ENCODE assay signal across 8 cellular contexts in the genomic region with DNA sequence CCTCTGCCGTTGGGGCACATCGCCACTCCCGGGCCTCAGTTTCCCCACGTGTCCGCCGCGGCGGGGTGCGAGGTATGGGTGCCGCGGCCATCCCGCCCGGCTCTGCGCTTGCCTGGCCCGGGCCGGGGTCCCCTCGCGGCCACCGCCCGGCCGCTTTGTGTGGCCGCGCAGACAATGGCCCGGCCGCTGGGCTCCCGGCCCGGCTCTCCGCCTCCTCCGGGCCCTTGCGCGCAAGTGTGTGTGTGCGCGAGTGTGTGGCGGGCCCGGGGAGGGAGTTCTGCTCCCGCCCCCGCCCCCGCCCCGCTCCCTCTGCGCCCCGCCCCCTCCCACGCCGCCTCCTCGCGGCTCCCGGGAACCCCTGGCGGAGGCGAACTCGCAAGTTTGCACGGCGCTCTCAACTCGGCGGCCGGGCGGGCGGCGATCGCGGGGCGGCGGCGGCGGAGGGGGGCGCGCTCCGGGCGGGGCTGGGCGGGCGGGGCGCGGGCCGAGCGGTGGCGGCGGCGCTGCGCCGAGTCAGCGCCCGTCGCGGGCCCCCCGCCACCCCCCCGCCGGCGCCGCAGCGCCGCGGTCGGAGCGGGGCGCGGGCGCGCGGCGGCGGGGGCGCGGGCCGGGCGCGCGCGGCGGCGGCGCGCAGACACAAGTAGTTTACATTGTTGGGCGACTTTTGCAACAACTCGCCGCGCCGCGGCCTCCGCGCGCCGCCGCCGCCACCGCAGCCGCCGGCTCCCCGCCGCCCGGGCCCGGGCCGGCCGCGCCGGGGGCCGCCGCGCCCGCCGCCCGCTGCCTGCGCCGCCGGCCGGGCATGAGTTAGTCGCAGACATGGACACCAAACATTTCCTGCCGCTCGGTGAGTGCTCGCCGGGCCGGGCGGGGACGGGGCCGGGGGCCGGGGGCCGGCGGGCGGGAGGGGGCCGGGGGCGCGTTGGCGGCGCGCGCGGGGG. TPM values are rescaled to one million over a fixed set of nuclear protein-coding genes. Genes with fewer than 3 reads are reported as not detected.
DNase-seq lines count a peak whose midpoint lies in the region; ATAC-seq and TF ChIP-seq lines count a peak whose summit lies in the region.

A gene (plus strand): TSS at position 643 of the 941 bp plus-strand sequence. CDS start 177 bp downstream, at position 820.

- H3K4me1 ChIP-seq in CD8-positive, alpha-beta T cell (ENCODE audit: insufficient read depth, low read length), result peaks cover 16% of the 10 kb centered on the region
- H3K4me1 ChIP-seq in subcutaneous abdominal adipose tissue (ENCODE audit: control insufficient read depth in 5 of 5, insufficient read depth in 5 of 5, low read length in 5 of 5), result peaks cover 15 to 75% (median 70%) of the 10 kb centered on the region in 5 donors

- no peaks in the 10 kb centered on the region for H3K27me3 Mint-ChIP-seq in CD8-positive, alpha-beta T cell (ENCODE audit: low read depth)
- peaks cover 7% of the 10 kb centered on the region for H3K27me3 Mint-ChIP-seq in nephron progenitor cell (ENCODE audit: low read depth, poor library complexity)

- H3K4me1 Mint-ChIP-seq in CD8-positive, alpha-beta T cell (ENCODE audit: low read depth), result peaks cover 2% of the 10 kb centered on the region
- peaks cover 76% of the 10 kb centered on the region for H3K4me1 Mint-ChIP-seq in nephron progenitor cell

- no peaks in the 10 kb centered on the region for H3K36me3 ChIP-seq in CD8-positive, alpha-beta T cell (ENCODE audit: insufficient read depth, low read length)
- no peaks in the 10 kb centered on the region for H3K36me3 ChIP-seq in subcutaneous abdominal adipose tissue (ENCODE audit: control insufficient read depth in 5 of 5, insufficient read depth in 5 of 5, low read length in 5 of 5)

- peak within 1 kb of the TSS; percentile 93 for H3K4me3 ChIP-seq in CD8-positive, alpha-beta T cell (ENCODE audit: low read depth, low read length)
- peak within 1 kb of the TSS; percentile 78 to 79 for H3K4me3 ChIP-seq in foreskin fibroblast (ENCODE audit: low read depth in 1 of 2, low read length in 2 of 2)
- H3K4me3 ChIP-seq in subcutaneous abdominal adipose tissue (ENCODE audit: low read depth in 1 of 5, low read length in 5 of 5), result peak within 1 kb of the TSS; percentile 72 to 84 (median 78)

- H3K27ac ChIP-seq in CD8-positive, alpha-beta T cell (ENCODE audit: low read depth, low read length), result peak within 1 kb of the TSS; percentile 33
- H3K27ac ChIP-seq in subcutaneous abdominal adipose tissue (ENCODE audit: low read depth, low read length), result peak within 1 kb of the TSS; percentile 94

- peak; percentile 37 to 79 (median 62) for DNase-seq in CD8-positive, alpha-beta T cell
- peak; percentile 88 for DNase-seq in RKO (ENCODE audit: low spot score)
- peak; percentile 65 for DNase-seq in activated naive CD4-positive, alpha-beta T cell treated with Interleukin-2 at 50 U/mL for 16 hours
- DNase-seq in foreskin fibroblast, result peak; percentile 81 to 93
- DNase-seq in nephron progenitor cell, result peak; percentile 87

- ATAC-seq in CD8-positive, alpha-beta T cell, result peak; percentile 69
- ATAC-seq in HG03521 (IDR thresholded peaks at IDR 0.05; ENCODE audit: unreplicated experiment), result peak; percentile 29
- ATAC-seq in HG02973 (IDR thresholded peaks at IDR 0.05; ENCODE audit: unreplicated experiment), result no peak

- H3K9me3 ChIP-seq in CD8-positive, alpha-beta T cell (ENCODE audit: low read length), result no peaks in the 10 kb centered on the region
- no peaks in the 10 kb centered on the region for H3K9me3 ChIP-seq in subcutaneous abdominal adipose tissue (ENCODE audit: control insufficient read depth in 5 of 5, low read length in 5 of 5)

- H3K36me3 Mint-ChIP-seq in CD8-positive, alpha-beta T cell, result no peaks in the 10 kb centered on the region
- H3K36me3 Mint-ChIP-seq in nephron progenitor cell (ENCODE audit: low read depth), result no peaks in the 10 kb centered on the region

- peak within 1 kb of the TSS; percentile 77 to 90 (median 86) for H3K9ac ChIP-seq in subcutaneous abdominal adipose tissue (ENCODE audit: low read length in 5 of 5)

- no peak within 1 kb of the TSS for H3K27ac Mint-ChIP-seq in CD8-positive, alpha-beta T cell
- no peak within 1 kb of the TSS for H3K27ac Mint-ChIP-seq in nephron progenitor cell

- H3K27me3 ChIP-seq in CD8-positive, alpha-beta T cell (ENCODE audit: insufficient read depth, low read length), result no peaks in the 10 kb centered on the region
- H3K27me3 ChIP-seq in subcutaneous abdominal adipose tissue (ENCODE audit: control insufficient read depth in 5 of 5, insufficient read depth in 4 of 5, low read length in 5 of 5), result no peaks in the 10 kb centered on the region

- no peak for TF ChIP-seq CTCF in CD8-positive, alpha-beta T cell (IDR thresholded peaks at IDR 0.05)
- TF ChIP-seq CTCF in foreskin fibroblast (IDR thresholded peaks at IDR 0.05; ENCODE audit: low read depth, low read length) (no peak), nephron progenitor cell (IDR thresholded peaks at IDR 0.05) (no peak)

- peak within 1 kb of the TSS; percentile 75 for H3K4me3 Mint-ChIP-seq in CD8-positive, alpha-beta T cell
- H3K4me3 Mint-ChIP-seq in nephron progenitor cell, result peak within 1 kb of the TSS; percentile 78

- intact Hi-C loops in CD8-positive, alpha-beta T cell (cut with DNase I, micrococcal nuclease), result loop anchor here (1.0 to 10.0 kb wide), 7 partner anchors 66 to 259 kb away; a partner anchor contains a TSS

- CTCF ChIA-PET in CD8-positive, alpha-beta T cell (lab: Charles Lee), result interaction anchor here (0.7 kb wide), 1 partner anchor 155 kb away, joined by 3 read pairs; no protein-coding TSS in a partner anchor

- H3K9me3 Mint-ChIP-seq in CD8-positive, alpha-beta T cell, result no peaks in the 10 kb centered on the region
- H3K9me3 Mint-ChIP-seq in nephron progenitor cell, result no peaks in the 10 kb centered on the region

- POLR2A ChIA-PET in CD8-positive, alpha-beta T cell (lab: Charles Lee), result interaction anchor here (0.6 to 1.5 kb wide), 3 partner anchors 66 to 358 kb away, joined by 3 to 4 read pairs (median 4); a partner anchor contains a TSS

RNA-seq across cellular contexts. Expression of the gene that starts here (rescaled TPM):
- 10 to 100 TPM; 11.6 to 13.7 TPM for total RNA-seq in CD8-positive, alpha-beta T cell
